ENCODE assay signal across 8 cellular contexts in the genomic region with DNA sequence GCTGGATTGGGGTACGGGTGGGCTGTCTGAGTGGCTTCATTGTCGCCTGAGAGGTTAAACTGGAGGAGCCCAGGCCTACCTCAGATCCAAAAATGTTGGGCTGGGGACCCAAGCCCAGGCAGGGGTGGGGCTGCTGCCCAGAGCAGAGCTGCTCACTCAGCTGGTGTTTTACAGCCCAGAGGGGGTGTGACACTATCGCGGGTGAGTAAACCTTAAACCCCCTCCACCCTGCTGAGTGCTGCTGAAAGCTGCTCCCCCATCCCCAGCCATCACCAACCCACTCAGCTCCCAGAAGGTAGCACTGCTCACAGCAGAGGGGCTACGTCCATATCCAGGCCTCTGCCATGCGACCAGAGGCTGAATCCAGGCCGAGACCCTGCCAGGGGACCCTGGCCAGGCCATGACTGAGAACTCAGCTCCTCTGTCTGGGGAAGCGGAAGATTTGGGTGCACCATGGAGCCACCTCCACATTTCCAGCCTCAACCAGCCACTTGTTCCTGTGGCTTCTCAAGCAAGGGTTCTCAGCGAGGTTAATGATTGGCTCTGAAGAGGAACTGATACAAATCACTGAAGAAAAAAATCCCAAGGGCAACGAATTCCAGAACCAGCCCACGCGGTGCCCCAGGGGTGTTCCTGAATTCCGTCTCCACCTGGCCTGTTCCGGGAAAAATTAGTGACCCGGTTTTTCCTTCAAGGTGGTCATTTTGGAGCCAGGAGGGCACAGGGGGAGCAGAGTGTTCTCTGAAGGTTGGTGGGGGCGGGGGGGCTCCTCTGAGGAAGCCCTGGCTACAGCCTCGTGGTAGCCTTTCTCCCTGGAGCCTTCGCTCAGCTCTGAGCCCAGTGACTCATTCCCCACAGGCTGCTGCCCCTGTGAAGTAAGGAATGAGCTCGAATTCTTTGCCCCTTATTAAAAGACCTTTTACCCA. TPM values are rescaled to one million over a fixed set of nuclear protein-coding genes. Genes with fewer than 3 reads are reported as not detected.
A peak's percentile ranks its signal among the peaks of the same experiment; 100 is the strongest.
DNase-seq lines count a peak whose midpoint lies in the region; ATAC-seq, FAIRE-seq and TF ChIP-seq lines count a peak whose summit lies in the region.

No MANE protein-coding gene starts in this region.

- H3K4me2 ChIP-seq in OCI-LY1 (ENCODE audit: low read length), result peak overlapping the region; percentile 76

- H3K9me3 ChIP-seq in OCI-LY1 (ENCODE audit: low read length) (no peaks in the 10 kb centered on the region), esophagus (ENCODE audit: control insufficient read depth in 2 of 2, insufficient read depth in 1 of 2, low read depth in 1 of 2, low read length in 1 of 2) (no peaks in the 10 kb centered on the region), prostate gland (no peaks in the 10 kb centered on the region), testis (no peaks in the 10 kb centered on the region)

- ATAC-seq in GM18907 (IDR thresholded peaks at IDR 0.05; ENCODE audit: unreplicated experiment), result peak; percentile 56

- H2AFZ ChIP-seq in OCI-LY1 (ENCODE audit: low read length), result no peak overlapping the region

- TF ChIP-seq POLR2A in prostate gland (IDR thresholded peaks at IDR 0.05) (no peak), testis (IDR thresholded peaks at IDR 0.05) (no peak)

- H3K9ac ChIP-seq in OCI-LY1 (ENCODE audit: low read length), result no peak overlapping the region; the same call in 1 of the 2 replicates

- DNase-seq in prostate gland (ENCODE audit: low spot score), result no peak
- DNase-seq in NCI-H1930 (lab: John Stamatoyannopoulos, UW), result no peak
- DNase-seq in testis, result no peak
- DNase-seq in NCI-H510A (lab: John Stamatoyannopoulos, UW), result no peak

- 56 to 57% methylated on average over 19 of the region's 19 CpGs for WGBS in esophagus, 2 donors
- WGBS in prostate gland, result 68% methylated on average over 19 of the region's 19 CpGs
- 48 to 68% methylated on average over 12 to 19 of the region's 19 CpGs for whole genome bisulfite sequencing in testis, 2 donors

- no peaks in the 10 kb centered on the region for H4K20me1 ChIP-seq in OCI-LY1 (ENCODE audit: insufficient read depth, low read length)

- H3K27me3 ChIP-seq in OCI-LY1 (ENCODE audit: insufficient read depth, low read length) (peaks cover 17% of the 10 kb centered on the region; the same call in 1 of the 2 replicates), esophagus (ENCODE audit: control insufficient read depth in 1 of 2, insufficient read depth in 2 of 2, low read length in 2 of 2) (no peaks in the 10 kb centered on the region), prostate gland (replicated peaks; ENCODE audit: insufficient read depth) (no peaks in the 10 kb centered on the region), testis (no peaks in the 10 kb centered on the region)

- TF ChIP-seq CTCF in OCI-LY1 (IDR thresholded peaks at IDR 0.05; ENCODE audit: low read length), result no peak
- no peak for TF ChIP-seq CTCF in prostate gland (IDR thresholded peaks at IDR 0.05)
- TF ChIP-seq CTCF in testis (IDR thresholded peaks at IDR 0.05), result no peak

- no peaks in the 10 kb centered on the region for H3F3A ChIP-seq in OCI-LY1 (ENCODE audit: insufficient read depth, low read length)

- H3K36me3 ChIP-seq in OCI-LY1 (ENCODE audit: insufficient read depth, low read length) (no peaks in the 10 kb centered on the region), esophagus (ENCODE audit: control insufficient read depth in 2 of 2, insufficient read depth in 2 of 2, low read length in 1 of 2) (no peaks in the 10 kb centered on the region), prostate gland (no peaks in the 10 kb centered on the region), testis (ENCODE audit: low read depth, missing control alignments) (no peaks in the 10 kb centered on the region)

- no peaks in the 10 kb centered on the region for H3K79me2 ChIP-seq in OCI-LY1 (ENCODE audit: insufficient read depth, low read length)

- H3K9me2 ChIP-seq in OCI-LY1 (ENCODE audit: low read depth, low read length), result no peaks in the 10 kb centered on the region

- H3K27ac ChIP-seq in OCI-LY1 (ENCODE audit: low read depth, low read length, poor library complexity, severe bottlenecking), result no peak overlapping the region
- H3K27ac ChIP-seq in esophagus (ENCODE audit: low read depth in 2 of 2, low read length in 1 of 2), result peak overlapping the region; percentile 42 to 52
- peak overlapping the region; percentile 57 to 66 for H3K27ac ChIP-seq in prostate gland
- peak overlapping the region in 1 of 2 donors; percentile 50 for H3K27ac ChIP-seq in testis

- H3K4me3 ChIP-seq in OCI-LY1 (ENCODE audit: low read depth, low read length, poor library complexity, severe bottlenecking) (peak overlapping the region; percentile 53), esophagus (ENCODE audit: low read depth in 1 of 2, low read length in 2 of 2) (no peak overlapping the region), prostate gland (peak overlapping the region in 1 of 2 donors; percentile 29), testis (no peak overlapping the region)

- intact Hi-C loops in prostate gland (cut with DNase I), result no loop called here
- intact Hi-C loops in testis (cut with DNase I; ENCODE audit: low total_unique reads), result no loop called here

- FAIRE-seq in A204.1 (lab: Jason Lieb, UNC), result peak; percentile 41

- peaks cover 13% of the 10 kb centered on the region for H3K4me1 ChIP-seq in OCI-LY1 (ENCODE audit: insufficient read depth, low read length, severe bottlenecking)
- H3K4me1 ChIP-seq in esophagus (ENCODE audit: control insufficient read depth in 2 of 2, insufficient read depth in 2 of 2, low read length in 1 of 2), result peaks cover 0 to 14% of the 10 kb centered on the region in 2 donors
- H3K4me1 ChIP-seq in prostate gland (replicated peaks), result no peaks in the 10 kb centered on the region
- H3K4me1 ChIP-seq in testis, result peaks cover 21% of the 10 kb centered on the region

RNA-seq across cellular contexts. Expression of gene SLC16A5, which starts 9.4 kb away (rescaled TPM):
- polyA plus RNA-seq in esophagus (1 to 10 TPM; 8.7 to 10.0 TPM), testis (ENCODE audit: insufficient read depth, low read depth, low replicate concordance) (6.9 TPM)
- total RNA-seq in prostate gland (10 to 100 TPM; 65.0 to 66.4 TPM), testis (10 to 100 TPM in 1 of 2 donors, 1 to 10 TPM in 1; 6.4 to 11.1 TPM)

RNA-seq across cellular contexts. Expression of gene KCTD2, which starts 31.3 kb away (rescaled TPM):
- polyA plus RNA-seq in esophagus, result 10 to 100 TPM in 1 of 2 donors, 1 to 10 TPM in 1; 10.0 to 11.5 TPM
- 100 to 1,000 TPM in 1 of 2 donors, 10 to 100 TPM in 1; 24.4 to 104 TPM for total RNA-seq in prostate gland
- 100 to 1,000 TPM; 122 to 135 TPM for total RNA-seq in testis
- 88.9 TPM for polyA plus RNA-seq in testis (ENCODE audit: insufficient read depth, low read depth, low replicate concordance)

RNA-seq across cellular contexts. Expression of gene ARMC7, which starts 31.4 kb away (rescaled TPM):
- 1 to 10 TPM; 6.3 to 7.0 TPM for polyA plus RNA-seq in esophagus
- 10 to 100 TPM; 13.6 to 15.1 TPM for total RNA-seq in prostate gland
- total RNA-seq in testis, result 10 to 100 TPM in 1 of 2 donors, 1 to 10 TPM in 1; 10.0 to 11.8 TPM
- polyA plus RNA-seq in testis (ENCODE audit: insufficient read depth, low read depth, low replicate concordance), result 12.6 TPM

RNA-seq across cellular contexts. Expression of gene ATP5PD, which starts 31.6 kb away (rescaled TPM):
- polyA plus RNA-seq in esophagus, result 100 to 1,000 TPM; 465 to 697 TPM
- 100 to 1,000 TPM; 116 to 201 TPM for total RNA-seq in prostate gland
- total RNA-seq in testis, result 100 to 1,000 TPM; 126 to 148 TPM
- 190 TPM for polyA plus RNA-seq in testis (ENCODE audit: insufficient read depth, low read depth, low replicate concordance)

RNA-seq across cellular contexts. Expression of gene NT5C, which starts 53.2 kb away (rescaled TPM):
- polyA plus RNA-seq in esophagus, result 10 to 100 TPM; 64.2 to 79.0 TPM
- 100 to 1,000 TPM; 120 to 166 TPM for total RNA-seq in prostate gland
- 10 to 100 TPM; 76.5 to 83.6 TPM for total RNA-seq in testis
- polyA plus RNA-seq in testis (ENCODE audit: insufficient read depth, low read depth, low replicate concordance), result 22.2 TPM

Comparison
In these comparisons a context has a peak if more than half of its experiments do, and no peak if none do; other contexts are left out.
1. RNA of gene SLC16A5, which starts 9.4 kb away (total RNA-seq): 65.0 to 66.4 TPM in prostate gland; 6.4 to 11.1 TPM in testis; every median in the first group is over 4 times any median in the second.